ENCODE assay signal across 17 cellular contexts in genomic region chr6:52872031-52872430, GRCh38. TPM values are rescaled to one million over a fixed set of nuclear protein-coding genes. Genes with fewer than 3 reads are reported as not detected.
DNase-seq lines count a peak whose midpoint lies in the region; FAIRE-seq and TF ChIP-seq lines count a peak whose summit lies in the region.
"Had no signal": no experiment of that assay in that cellular context is flagged by ENCODE, and none has a peak within 500 bp of the region (broad histone marks: within the 10 kb centered on the region; RNA-seq: fewer than 3 reads in every experiment).

No MANE protein-coding gene starts in this region.

- no peak overlapping the region for H3K27ac ChIP-seq in HEK293 (ENCODE audit: extremely low read depth, low read depth, low read length)

- H3K4me3 ChIP-seq in HEK293 (ENCODE audit: low read depth, low read length) (no peak overlapping the region), fibroblast of villous mesenchyme (ENCODE audit: low read depth, low read length) (no peak overlapping the region)

- TF ChIP-seq CTCF in D721Med (IDR thresholded peaks at IDR 0.05; ENCODE audit: insufficient read depth, missing control alignments) (no peak), HEK293 (tag by site-specific recombination; IDR thresholded peaks at IDR 0.05) (no peak), fibroblast of villous mesenchyme (IDR thresholded peaks at IDR 0.05; ENCODE audit: insufficient read depth, low read depth, low read length) (no peak)

- no peak for DNase-seq in D721Med (ENCODE audit: insufficient read length, low spot score)
- peak; percentile 79 for DNase-seq in NCI-H82 (lab: John Stamatoyannopoulos, UW)
- peak; percentile 30 for DNase-seq in fibroblast of villous mesenchyme (ENCODE audit: low read depth)
- DNase-seq in cerebellar nuclear complex (lab: John Stamatoyannopoulos, UW) = no peak
- DNase-seq in NCI-H1048 (lab: John Stamatoyannopoulos, UW) = no peak
- DNase-seq in amygdala (lab: John Stamatoyannopoulos, UW) = no peak
- no peak for DNase-seq in middle frontal gyrus (ENCODE audit: extremely low spot score, low spot score)
- DNase-seq: C1 segment of cervical spinal cord; Calu3; CD4-positive, alpha-beta T cell; DND-41; GF-D8; GOT3 had no signal

- CTCF ChIA-PET in HEK293 (lab: Yijun Ruan, JAX) = interaction anchor here (0.9 to 1.6 kb wide), 3 partner anchors 9 to 123 kb away, joined by 3 to 4 read pairs (median 3); partner anchors contain the start of gene GSTA4

- peaks cover 6% of the 10 kb centered on the region for H3K4me1 ChIP-seq in HEK293 (ENCODE audit: control insufficient read depth, insufficient read depth, low read length)

- POLR2A ChIA-PET in HEK293 (lab: Yijun Ruan, JAX) = no interaction called here

- H3K9me3 ChIP-seq in HEK293 (ENCODE audit: control insufficient read depth, insufficient read depth, low read depth, low read length) = no peaks in the 10 kb centered on the region

- H3K36me3 ChIP-seq in HEK293 (ENCODE audit: control insufficient read depth in 2 of 2, insufficient read depth in 1 of 2, low read length in 2 of 2) = no peaks in the 10 kb centered on the region

- peak; percentile 90 for FAIRE-seq in D721Med (lab: Jason Lieb, UNC)
- FAIRE-seq: A204.1, GM19239 had no signal

TF ChIP-seq in HEK293, 187 proteins besides CTCF, POLR2A, EP300 and RAD21:
- no peak for TF ChIP-seq PRDM1 (tag by site-specific recombination; IDR thresholded peaks at IDR 0.05)
- no peak for TF ChIP-seq TRIM28 (IDR thresholded peaks at IDR 0.05; ENCODE audit: borderline replicate concordance, low read length)
- TF ChIP-seq KLF9 (tag by site-specific recombination; IDR thresholded peaks at IDR 0.05; ENCODE audit: low read depth) = no peak
- peak; percentile 86; the same call in 1 of the 2 replicates for TF ChIP-seq MZF1 (tag by site-specific recombination; IDR thresholded peaks at IDR 0.05; ENCODE audit: borderline replicate concordance)
- no peak for TF ChIP-seq ZNF18 (tag by site-specific recombination; IDR thresholded peaks at IDR 0.05)
- TF ChIP-seq ZNF624 (tag by site-specific recombination; IDR thresholded peaks at IDR 0.05) = no peak
- TF ChIP-seq ZNF416 (tag by site-specific recombination; IDR thresholded peaks at IDR 0.05) = no peak
- TF ChIP-seq KLF10 (tag by site-specific recombination; IDR thresholded peaks at IDR 0.05) = peak; percentile 31; the same call in 1 of the 2 replicates
- TF ChIP-seq SP7 (tag by site-specific recombination; IDR thresholded peaks at IDR 0.05) = peak; percentile 49; the same call in 1 of the 2 replicates
- TF ChIP-seq OSR2 (tag by site-specific recombination; IDR thresholded peaks at IDR 0.05) = peak; percentile 64
- no peak for TF ChIP-seq ZNF610 (tag by site-specific recombination; IDR thresholded peaks at IDR 0.05; ENCODE audit: borderline replicate concordance)
- no peak for TF ChIP-seq ZNF792 (tag by site-specific recombination; IDR thresholded peaks at IDR 0.05)

RNA-seq across cellular contexts. Expression of gene GSTA5, which starts 31.4 kb away (rescaled TPM):
- total RNA-seq in fibroblast of villous mesenchyme = not detected in 2 replicates
- total RNA-seq: B cell; Calu3; CD4-positive, alpha-beta T cell had no signal

RNA-seq across cellular contexts. Expression of gene GSTA3, which starts 37.5 kb away (rescaled TPM):
- total RNA-seq in fibroblast of villous mesenchyme = not detected in 2 replicates
- total RNA-seq: B cell; Calu3; CD4-positive, alpha-beta T cell had no signal

Comparison
In these comparisons a context has a peak if more than half of its experiments do, and no peak if none do; other contexts are left out.
1. DNase-seq: peak in NCI-H82 (single experiment) and fibroblast of villous mesenchyme (single experiment); none in D721Med (single experiment), cerebellar nuclear complex (0 of 2), NCI-H1048 (single experiment), amygdala (0 of 56) and middle frontal gyrus (single experiment).